ENCODE assay signal across 9 cellular contexts in genomic region chr19:38617283-38617763, GRCh38. TPM values are rescaled to one million over a fixed set of nuclear protein-coding genes. Genes with fewer than 3 reads are reported as not detected.
DNase-seq lines count a peak whose midpoint lies in the region; FAIRE-seq and TF ChIP-seq lines count a peak whose summit lies in the region.
"Had no signal": no experiment of that assay in that cellular context is flagged by ENCODE, and none has a peak within 500 bp of the region (broad histone marks: within the 10 kb centered on the region; RNA-seq: fewer than 3 reads in every experiment).

No MANE protein-coding gene starts in this region.

- H3K4me3 ChIP-seq in kidney (ENCODE audit: low read length in 2 of 2) (no peak overlapping the region), tibial artery (peak overlapping the region; percentile 90 to 98)

- no peak overlapping the region for H3K9ac ChIP-seq in kidney (ENCODE audit: low read length in 2 of 2)

- no peak for FAIRE-seq in kidney (lab: Jason Lieb, UNC)

- H3K27ac ChIP-seq in kidney (ENCODE audit: low read depth in 2 of 2, low read length in 2 of 2) (no peak overlapping the region), tibial artery (no peak overlapping the region)

- H3K36me3 ChIP-seq in kidney (ENCODE audit: control insufficient read depth in 1 of 2, insufficient read depth in 2 of 2, low read length in 2 of 2): peaks cover 9 to 15% of the 10 kb centered on the region in 2 donors
- H3K36me3 ChIP-seq in tibial artery: peaks cover 19 to 23% (median 20%) of the 10 kb centered on the region in 3 donors

- no peak for TF ChIP-seq CTCF in kidney (IDR thresholded peaks at IDR 0.05; ENCODE audit: borderline replicate concordance, extremely low read depth, insufficient read depth)
- no peak for TF ChIP-seq CTCF in tibial artery (IDR thresholded peaks at IDR 0.05)

- H3K27me3 ChIP-seq in tibial artery: no peaks in the 10 kb centered on the region

- no peaks in the 10 kb centered on the region for H3K9me3 ChIP-seq in kidney (ENCODE audit: control insufficient read depth in 1 of 2, low read length in 2 of 2)
- no peaks in the 10 kb centered on the region for H3K9me3 ChIP-seq in tibial artery

- peak; percentile 77 for DNase-seq in activated CD8-positive, alpha-beta memory T cell treated with anti-CD3 and anti-CD28 coated beads for 24 hours
- no peak for DNase-seq in activated CD8-positive, alpha-beta memory T cell treated with anti-CD3 and anti-CD28 coated beads, Interleukin-2, amount 50 U/mL, for 4 hours
- peak in 2 of 3 experiments; percentile 7 to 22 for DNase-seq in activated CD8-positive, alpha-beta memory T cell treated with anti-CD3 and anti-CD28 coated beads for 48 hours (ENCODE audit: low read depth in 2 of 3, low spot score in 2 of 3)
- DNase-seq in kidney (peak; percentile 75), tibial artery (no peak), NOMO-1 treated with DMSO at 0.1 percent for 48 hours (lab: John Stamatoyannopoulos, UW; ENCODE audit: unreplicated experiment) (no peak), dedifferentiated amniotic fluid mesenchymal stem cell (ENCODE audit: extremely low spot score) (no peak), hepatic stellate cell (ENCODE audit: low spot score) (no peak)
- DNase-seq: ACHN had no signal

- peaks cover 10 to 18% of the 10 kb centered on the region in 2 donors for H3K4me1 ChIP-seq in kidney (ENCODE audit: control insufficient read depth in 1 of 2, insufficient read depth in 1 of 2, low read depth in 1 of 2, low read length in 2 of 2)
- peaks cover 0 to 25% (median 19%) of the 10 kb centered on the region in 4 donors for H3K4me1 ChIP-seq in tibial artery

- intact Hi-C loops in kidney (cut with DNase I): no loop called here
- intact Hi-C loops in tibial artery (cut with DNase I; ENCODE audit: low total_unique reads): loop anchor here (5.0 to 10.0 kb wide), 2 partner anchors 220 to 287 kb away; no protein-coding TSS in a partner anchor

RNA-seq across cellular contexts. Expression of gene MAP4K1, which starts 0.4 kb away (rescaled TPM):
- total RNA-seq in kidney: 17.7 TPM
- 3.9 TPM for polyA plus RNA-seq in kidney (ENCODE audit: insufficient read depth, low read depth, low replicate concordance)

RNA-seq across cellular contexts. Expression of gene EIF3K, which starts 1.7 kb away (rescaled TPM):
- 259 TPM for total RNA-seq in kidney
- polyA plus RNA-seq in kidney (ENCODE audit: insufficient read depth, low read depth, low replicate concordance): 723 TPM

RNA-seq across cellular contexts. Expression of gene ACTN4, which starts 30.1 kb away (rescaled TPM):
- 606 TPM for total RNA-seq in kidney
- polyA plus RNA-seq in kidney (ENCODE audit: insufficient read depth, low read depth, low replicate concordance): 231 TPM

Comparison
In these comparisons a context has a peak if more than half of its experiments do, and no peak if none do; other contexts are left out.
1. DNase-seq: peak in activated CD8-positive, alpha-beta memory T cell treated with anti-CD3 and anti-CD28 coated beads for 24 hours (single experiment), activated CD8-positive, alpha-beta memory T cell treated with anti-CD3 and anti-CD28 coated beads for 48 hours (2 of 3) and kidney (single experiment); none in activated CD8-positive, alpha-beta memory T cell treated with anti-CD3 and anti-CD28 coated beads, Interleukin-2, amount 50 U/mL, for 4 hours (single experiment), tibial artery (0 of 2), NOMO-1 treated with DMSO at 0.1 percent for 48 hours (single experiment), dedifferentiated amniotic fluid mesenchymal stem cell (single experiment) and hepatic stellate cell (single experiment).
2. H3K4me3 ChIP-seq: peak in tibial artery (2 of 2); none in kidney (0 of 2).